ENCODE assay signal across 8 cellular contexts in the genomic region with DNA sequence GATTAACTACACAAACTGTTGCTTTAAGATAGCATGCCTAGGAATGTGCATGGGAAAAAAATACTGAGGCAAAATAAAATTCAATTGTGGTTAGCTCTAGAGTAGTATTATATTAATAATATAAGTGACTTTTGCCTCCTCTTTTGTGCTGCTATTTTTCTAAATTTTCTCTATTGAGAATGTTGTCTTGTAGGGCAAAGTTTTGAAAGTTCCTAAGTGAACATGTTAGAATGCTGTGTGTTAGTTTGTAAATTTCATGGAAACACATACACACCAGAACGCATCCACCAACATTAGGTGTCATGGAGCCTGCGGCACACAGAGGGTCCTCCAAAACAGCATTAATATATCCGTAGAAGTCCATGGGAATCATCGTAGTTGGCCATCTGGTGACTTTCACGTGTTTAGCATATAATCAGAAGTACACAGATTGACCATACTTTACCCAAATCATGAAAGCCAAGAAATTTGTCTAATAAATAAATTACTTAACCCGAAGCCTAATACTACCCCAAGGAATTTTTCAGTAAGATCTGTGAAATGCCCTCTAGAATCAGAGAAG. TPM values are rescaled to one million over a fixed set of nuclear protein-coding genes. Genes with fewer than 3 reads are reported as not detected.
A peak's percentile ranks its signal among the peaks of the same experiment; 100 is the strongest.
DNase-seq lines count a peak whose midpoint lies in the region; ATAC-seq and TF ChIP-seq lines count a peak whose summit lies in the region.

No MANE protein-coding gene starts in this region.

- peak overlapping the region; percentile 58 for H3K4me3 Mint-ChIP-seq in T-helper 1 cell treated with Interleukin-12 subunit alpha and Interleukin-12 subunit beta and Interleukin-4 antibody, amounts not matched to agents 30 μg/mL and 1 μg/mL, for 36 hours
- H3K4me3 Mint-ChIP-seq in T-cell (peak overlapping the region in 1 of 3 donors; percentile 32), immature natural killer cell (peak overlapping the region; percentile 67 to 75 (median 73))
- peak overlapping the region; percentile 53 to 59 for H3K4me3 Mint-ChIP-seq in stimulated activated naive CD8-positive, alpha-beta T cell treated with anti-CD3 and anti-CD28 coated beads, Interleukin-15, amount 100 ng/mL, for 72 hours

- peak overlapping the region; percentile 80 for H3K27ac Mint-ChIP-seq in T-helper 1 cell treated with Interleukin-12 subunit alpha and Interleukin-12 subunit beta and Interleukin-4 antibody, amounts not matched to agents 30 μg/mL and 1 μg/mL, for 36 hours
- peak overlapping the region; percentile 74 to 81 for H3K27ac Mint-ChIP-seq in T-cell
- H3K27ac Mint-ChIP-seq in immature natural killer cell, result peak overlapping the region; percentile 80 to 93 (median 91)
- no peak overlapping the region for H3K27ac Mint-ChIP-seq in stimulated activated naive CD8-positive, alpha-beta T cell treated with anti-CD3 and anti-CD28 coated beads, Interleukin-15, amount 100 ng/mL, for 72 hours

- CTCF ChIA-PET in T-cell (lab: Charles Lee), result interaction anchor here (0.6 to 1.6 kb wide), 12 partner anchors 9 to 337 kb away, joined by 3 to 6 read pairs (median 4); partner anchors contain the start of gene ARHGAP18 (in 1 of the 2)

- no peak for DNase-seq in T-helper 1 cell
- no peak for DNase-seq in T-cell
- DNase-seq in immature natural killer cell, result no peak
- DNase-seq in stimulated activated naive CD8-positive, alpha-beta T cell treated with anti-CD3 and anti-CD28 coated beads, Interleukin-15, amount 100 ng/mL, for 72 hours, result no peak
- no peak for DNase-seq in SKM-1 treated with dmso at 0.1 percent for 144 hours (lab: John Stamatoyannopoulos, UW; ENCODE audit: unreplicated experiment)
- DNase-seq in NCI-H128 (lab: John Stamatoyannopoulos, UW; ENCODE audit: unreplicated experiment), result no peak

- peaks cover 55% of the 10 kb centered on the region for H3K4me1 Mint-ChIP-seq in T-helper 1 cell treated with Interleukin-12 subunit alpha and Interleukin-12 subunit beta and Interleukin-4 antibody, amounts not matched to agents 30 μg/mL and 1 μg/mL, for 36 hours (ENCODE audit: low read depth)
- H3K4me1 Mint-ChIP-seq in T-cell, result peaks cover 45 to 62% (median 52%) of the 10 kb centered on the region in 3 donors
- H3K4me1 Mint-ChIP-seq in immature natural killer cell, result peaks cover 65 to 68% of the 10 kb centered on the region in 2 donors
- peaks cover 64% of the 10 kb centered on the region for H3K4me1 Mint-ChIP-seq in stimulated activated naive CD8-positive, alpha-beta T cell treated with anti-CD3 and anti-CD28 coated beads, Interleukin-15, amount 100 ng/mL, for 72 hours

- peaks cover 12% of the 10 kb centered on the region for H3K36me3 Mint-ChIP-seq in T-helper 1 cell treated with Interleukin-12 subunit alpha and Interleukin-12 subunit beta and Interleukin-4 antibody, amounts not matched to agents 30 μg/mL and 1 μg/mL, for 36 hours (ENCODE audit: low read depth)
- H3K36me3 Mint-ChIP-seq in T-cell, result no peaks in the 10 kb centered on the region
- no peaks in the 10 kb centered on the region for H3K36me3 Mint-ChIP-seq in immature natural killer cell

- H3K27me3 Mint-ChIP-seq in T-helper 1 cell treated with Interleukin-12 subunit alpha and Interleukin-12 subunit beta and Interleukin-4 antibody, amounts not matched to agents 30 μg/mL and 1 μg/mL, for 36 hours (ENCODE audit: low read depth), result no peaks in the 10 kb centered on the region
- no peaks in the 10 kb centered on the region for H3K27me3 Mint-ChIP-seq in T-cell
- no peaks in the 10 kb centered on the region for H3K27me3 Mint-ChIP-seq in immature natural killer cell (ENCODE audit: low read depth in 3 of 3)
- H3K27me3 Mint-ChIP-seq in stimulated activated naive CD8-positive, alpha-beta T cell treated with anti-CD3 and anti-CD28 coated beads, Interleukin-15, amount 100 ng/mL, for 72 hours, result no peaks in the 10 kb centered on the region

- no peak for ATAC-seq in T-cell (replicated peaks in 1 of 4)
- ATAC-seq in stimulated activated naive CD8-positive, alpha-beta T cell treated with anti-CD3 and anti-CD28 coated beads, Interleukin-15, amount 100 ng/mL, for 72 hours, result no peak
- no peak for ATAC-seq in GM18505 (IDR thresholded peaks at IDR 0.05; ENCODE audit: unreplicated experiment)

- no peaks in the 10 kb centered on the region for H3K9me3 Mint-ChIP-seq in T-helper 1 cell treated with Interleukin-12 subunit alpha and Interleukin-12 subunit beta and Interleukin-4 antibody, amounts not matched to agents 30 μg/mL and 1 μg/mL, for 36 hours
- no peaks in the 10 kb centered on the region for H3K9me3 Mint-ChIP-seq in T-cell
- H3K9me3 Mint-ChIP-seq in immature natural killer cell, result no peaks in the 10 kb centered on the region
- H3K9me3 Mint-ChIP-seq in stimulated activated naive CD8-positive, alpha-beta T cell treated with anti-CD3 and anti-CD28 coated beads, Interleukin-15, amount 100 ng/mL, for 72 hours, result no peaks in the 10 kb centered on the region

- no peak for TF ChIP-seq POLR2A in GM18505 (IDR thresholded peaks at IDR 0.05; ENCODE audit: borderline replicate concordance, extremely low read depth, insufficient read depth, insufficient read length)

- POLR2A ChIA-PET in T-cell (lab: Charles Lee), result interaction anchor here in 1 of 2 donors (0.5 to 1.7 kb wide), 2 partner anchors 10 to 28 kb away, joined by 3 read pairs; no protein-coding TSS in a partner anchor

RNA-seq across cellular contexts. Expression of gene ARHGAP18, which starts 25.6 kb away (rescaled TPM):
- total RNA-seq in T-cell, result 1 to 10 TPM; 3.6 to 4.3 (median 4.0) TPM
- polyA plus RNA-seq in immature natural killer cell, result 1 to 10 TPM; 4.2 to 9.9 (median 6.7) TPM

Comparison
In these comparisons a context has a peak if more than half of its experiments do, and no peak if none do; other contexts are left out.
1. H3K27ac Mint-ChIP-seq: peak in T-helper 1 cell treated with Interleukin-12 subunit alpha and Interleukin-12 subunit beta and Interleukin-4 antibody, amounts not matched to agents 30 μg/mL and 1 μg/mL, for 36 hours (single experiment), T-cell (2 of 2) and immature natural killer cell (6 of 6); none in stimulated activated naive CD8-positive, alpha-beta T cell treated with anti-CD3 and anti-CD28 coated beads, Interleukin-15, amount 100 ng/mL, for 72 hours (0 of 2).